ENCODE assay signal across 8 cellular contexts in genomic region chr16:70800798-70801480, GRCh38. TPM values are rescaled to one million over a fixed set of nuclear protein-coding genes. Genes with fewer than 3 reads are reported as not detected.
DNase-seq lines count a peak whose midpoint lies in the region; ATAC-seq, FAIRE-seq and TF ChIP-seq lines count a peak whose summit lies in the region.

Gene VAC14, minus strand, starts transcription at chr16:70801158. Its CDS starts 258 bp downstream, at chr16:70800900.

- 1% methylated on average over 46 of the region's 63 CpGs; no CpG with 5 or more reads in 1 of the 2 donors for WGBS in transverse colon (ENCODE audit: low coverage in 1 of 2), 2 donors

- peaks cover 2% of the 10 kb centered on the region for H3K36me3 Mint-ChIP-seq in activated naive CD8-positive, alpha-beta T cell treated with anti-CD3 and anti-CD28 coated beads, Interleukin-2, amount 50 U/mL, for 24 hours (ENCODE audit: low read depth)

- in situ Hi-C loops in transverse colon (cut with MboI; ENCODE audit: low pct_ligation_motif_present in 1 of 4, low pct_unique_long_range_greater_than_20kb in 1 of 4, low sequenced_read_pairs in 3 of 4) = no loop called here

- H3K27me3 ChIP-seq in transverse colon = no peaks in the 10 kb centered on the region

- intact Hi-C loops in cardiac septum (cut with DNase I) (no loop called here), transverse colon (cut with DNase I; ENCODE audit: low total_unique reads) (no loop called here)

- peak within 1 kb of the TSS; percentile 72 to 81 (median 74) for H3K27ac ChIP-seq in transverse colon

- peak; percentile 97 for ATAC-seq in HG02798 (IDR thresholded peaks at IDR 0.05; ENCODE audit: poor library complexity, unreplicated experiment)
- peak; percentile 89 for ATAC-seq in activated naive CD8-positive, alpha-beta T cell treated with anti-CD3 and anti-CD28 coated beads, Interleukin-2, amount 50 U/mL, for 24 hours

- H3K4me1 Mint-ChIP-seq in activated naive CD8-positive, alpha-beta T cell treated with anti-CD3 and anti-CD28 coated beads, Interleukin-2, amount 50 U/mL, for 24 hours = peaks cover 35% of the 10 kb centered on the region

- TF ChIP-seq POLR2A in GM12891 (IDR thresholded peaks at IDR 0.05; ENCODE audit: low read depth, low read length) = peak; percentile 88
- TF ChIP-seq POLR2A in transverse colon (IDR thresholded peaks at IDR 0.05) = peak; percentile 60

- DNase-seq in GM12891 (ENCODE audit: insufficient read length, low spot score) (peak; percentile 95), NCI-H1436 (lab: John Stamatoyannopoulos, UW) (peak; percentile 92), SW480 (ENCODE audit: low spot score) (peak; percentile 90), cardiac septum (ENCODE audit: low spot score) (peak; percentile 95), pons (ENCODE audit: low spot score) (peak; percentile 81), transverse colon (peak; percentile 98)
- peak; percentile 98 for DNase-seq in activated naive CD8-positive, alpha-beta T cell treated with anti-CD3 and anti-CD28 coated beads, Interleukin-2, amount 50 U/mL, for 24 hours

- H3K27ac Mint-ChIP-seq in activated naive CD8-positive, alpha-beta T cell treated with anti-CD3 and anti-CD28 coated beads, Interleukin-2, amount 50 U/mL, for 24 hours = peak within 1 kb of the TSS; percentile 87

- no peak for TF ChIP-seq CTCF in transverse colon (IDR thresholded peaks at IDR 0.05)

- H3K9me3 ChIP-seq in transverse colon = no peaks in the 10 kb centered on the region

- FAIRE-seq in GM12891 (lab: Jason Lieb, UNC) = peak; percentile 99

- H3K9me3 Mint-ChIP-seq in activated naive CD8-positive, alpha-beta T cell treated with anti-CD3 and anti-CD28 coated beads, Interleukin-2, amount 50 U/mL, for 24 hours = no peaks in the 10 kb centered on the region

- H3K27me3 Mint-ChIP-seq in activated naive CD8-positive, alpha-beta T cell treated with anti-CD3 and anti-CD28 coated beads, Interleukin-2, amount 50 U/mL, for 24 hours = no peaks in the 10 kb centered on the region

- H3K4me1 ChIP-seq in transverse colon = peaks cover 10 to 21% (median 13%) of the 10 kb centered on the region in 4 donors

- no peak for TF ChIP-seq EP300 in transverse colon (IDR thresholded peaks at IDR 0.05; ENCODE audit: low read depth)

- peak within 1 kb of the TSS; percentile 92 for H3K4me3 Mint-ChIP-seq in activated naive CD8-positive, alpha-beta T cell treated with anti-CD3 and anti-CD28 coated beads, Interleukin-2, amount 50 U/mL, for 24 hours

- peak within 1 kb of the TSS; percentile 80 to 96 (median 90) for H3K4me3 ChIP-seq in transverse colon

- H3K36me3 ChIP-seq in transverse colon = no peaks in the 10 kb centered on the region

TF ChIP-seq in GM12891, 5 proteins besides CTCF, POLR2A, EP300 and RAD21:
- TF ChIP-seq PAX5 (IDR thresholded peaks at IDR 0.05; ENCODE audit: insufficient read depth, low read length, severe bottlenecking) = peak; percentile 74
- TF ChIP-seq TAF1 (IDR thresholded peaks at IDR 0.05; ENCODE audit: low read depth, low read length) = peak; percentile 86
- peak; percentile 61; the same call in 1 of the 2 replicates for TF ChIP-seq POU2F2 (IDR thresholded peaks at IDR 0.05; ENCODE audit: low read depth, low read length)
- TF ChIP-seq POLR2AphosphoS5 (IDR thresholded peaks at IDR 0.05; ENCODE audit: low read depth, low read length) = peak; percentile 79; the same call in 1 of the 2 replicates
- TF ChIP-seq SPI1 (IDR thresholded peaks at IDR 0.05; ENCODE audit: low read depth, low read length) = peak; percentile 80

RNA-seq across cellular contexts. Expression of gene VAC14, which starts in this region (rescaled TPM):
- 18.0 TPM for polyA plus RNA-seq in GM12891 (2012; ENCODE audit: low read depth, missing spikeins)
- 19.0 TPM for total RNA-seq in cardiac septum
- total RNA-seq in transverse colon = 100 to 1,000 TPM in 1 of 4 donors, 10 to 100 TPM in 3; 37.2 to 270 (median 64.3) TPM

Comparison
In these comparisons a context has a peak if more than half of its experiments do, and no peak if none do; other contexts are left out.
1. Peak in every context shown above with its lines: DNase-seq, ATAC-seq, H3K4me3 ChIP-seq and H3K27ac ChIP-seq.